Comparison of ENCODE assay signal across 1 cellular context in genomic region chr19:718251-719024, GRCh38.
TF ChIP-seq lines count a peak whose summit lies in the region.

No MANE protein-coding gene starts in this region.

TF ChIP-seq in HepG2, 621 proteins besides CTCF, POLR2A, EP300 and RAD21:
- TF ChIP-seq ZFX (CRISPR knock-in tag; IDR thresholded peaks at IDR 0.05; ENCODE audit: low read depth), result peak; percentile 10
- TF ChIP-seq FOXO1 (CRISPR knock-in tag; IDR thresholded peaks at IDR 0.05), result no peak
- TF ChIP-seq ZFP36 (IDR thresholded peaks at IDR 0.05; ENCODE audit: borderline replicate concordance, low read depth, low read length, partially characterized antibody), result peak; percentile 39
- TF ChIP-seq ZNF230 (CRISPR knock-in tag; IDR thresholded peaks at IDR 0.05), result no peak
- TF ChIP-seq CREB1 (IDR thresholded peaks at IDR 0.05), result no peak
- no peak for TF ChIP-seq CREB1 (CRISPR knock-in tag; IDR thresholded peaks at IDR 0.05)
- no peak for TF ChIP-seq BCLAF1 (IDR thresholded peaks at IDR 0.05)
- 0 out of 2 replicates have a peak, but pooled peaks have one; percentile 8 for TF ChIP-seq MTA1 (CRISPR knock-in tag; IDR thresholded peaks at IDR 0.05; ENCODE audit: borderline replicate concordance)
- TF ChIP-seq CSRNP1 (CRISPR knock-in tag; IDR thresholded peaks at IDR 0.05), result no peak
- TF ChIP-seq IRF9 (CRISPR knock-in tag; IDR thresholded peaks at IDR 0.05; ENCODE audit: borderline replicate concordance), result no peak
- TF ChIP-seq RFXAP (CRISPR knock-in tag; IDR thresholded peaks at IDR 0.05; ENCODE audit: borderline replicate concordance), result peak; percentile 15; the same call in 1 of the 2 replicates
- peak; percentile 8; the same call in 1 of the 2 replicates for TF ChIP-seq SAP130 (CRISPR knock-in tag; IDR thresholded peaks at IDR 0.05; ENCODE audit: low read depth)
- TF ChIP-seq SALL1 (CRISPR knock-in tag; IDR thresholded peaks at IDR 0.05), result 0 out of 2 replicates have a peak, but pooled peaks have one; percentile 6
- no peak for TF ChIP-seq ZNF589 (CRISPR knock-in tag; conservative IDR thresholded peaks at IDR 0.05)
- TF ChIP-seq RNF2 (conservative IDR thresholded peaks at IDR 0.05; ENCODE audit: low read depth), result no peak
- 0 out of 2 replicates have a peak, but pooled peaks have one; percentile 19 for TF ChIP-seq ZNF234 (CRISPR knock-in tag; conservative IDR thresholded peaks at IDR 0.05)
- TF ChIP-seq THRA (CRISPR knock-in tag; IDR thresholded peaks at IDR 0.05; ENCODE audit: borderline replicate concordance), result 0 out of 2 replicates have a peak, but pooled peaks have one; percentile 62
- no peak for TF ChIP-seq TBX2 (CRISPR knock-in tag; IDR thresholded peaks at IDR 0.05; ENCODE audit: borderline replicate concordance)
- no peak for TF ChIP-seq SMAD1 (CRISPR knock-in tag; IDR thresholded peaks at IDR 0.05; ENCODE audit: borderline replicate concordance, low read depth)
- no peak for TF ChIP-seq ZNF7 (CRISPR knock-in tag; IDR thresholded peaks at IDR 0.05)
- TF ChIP-seq MLLT10 (CRISPR knock-in tag; IDR thresholded peaks at IDR 0.05), result no peak
- TF ChIP-seq CREB3 (CRISPR knock-in tag; IDR thresholded peaks at IDR 0.05), result no peak
- TF ChIP-seq MEF2D (CRISPR knock-in tag; IDR thresholded peaks at IDR 0.05), result no peak
